Comparison of ENCODE assay signal across 13 cellular contexts in genomic region chr11:65586676-65587075, GRCh38. TPM values are rescaled to one million over a fixed set of nuclear protein-coding genes. Genes with fewer than 3 reads are reported as not detected.
DNase-seq lines count a peak whose midpoint lies in the region; ATAC-seq and TF ChIP-seq lines count a peak whose summit lies in the region.
"Had no signal": no experiment of that assay in that cellular context is flagged by ENCODE, and none has a peak within 500 bp of the region (broad histone marks: within the 10 kb centered on the region; RNA-seq: fewer than 3 reads in every experiment).

No MANE protein-coding gene starts in this region.

- no peak overlapping the region for H3K4me2 ChIP-seq in smooth muscle cell

- TF ChIP-seq CTCF in WERI-Rb-1 (IDR thresholded peaks at IDR 0.05; ENCODE audit: low read depth, low read length) (no peak), smooth muscle cell (IDR thresholded peaks at IDR 0.05; ENCODE audit: borderline replicate concordance, insufficient read depth, poor library complexity, severe bottlenecking) (no peak)

- no peaks in the 10 kb centered on the region for H3K79me2 ChIP-seq in smooth muscle cell (ENCODE audit: low read depth)

- H3K36me3 ChIP-seq in H7 (replicated peaks; ENCODE audit: control insufficient read depth, insufficient read depth, low read length) = no peaks in the 10 kb centered on the region
- H3K36me3 ChIP-seq in WERI-Rb-1 = peaks cover 9% of the 10 kb centered on the region
- no peaks in the 10 kb centered on the region for H3K36me3 ChIP-seq in smooth muscle cell (ENCODE audit: low read depth)

- WGBS in smooth muscle cell (ENCODE audit: low lambda C conversion rate) = 47% methylated on average over 2 of the region's 2 CpGs

- peaks cover 48% of the 10 kb centered on the region for H3K27me3 ChIP-seq in H7 (ENCODE audit: control insufficient read depth, insufficient read depth, low read length)
- H3K27me3 ChIP-seq in WERI-Rb-1 (ENCODE audit: insufficient read depth, low read depth, severe bottlenecking) = no peaks in the 10 kb centered on the region
- peaks cover 4% of the 10 kb centered on the region for H3K27me3 ChIP-seq in smooth muscle cell (ENCODE audit: low read depth)

- H3F3A ChIP-seq in smooth muscle cell (ENCODE audit: low read depth) = peaks cover 5% of the 10 kb centered on the region

- in situ Hi-C loops in ACHN (cut with HindIII; ENCODE audit: low pct_ligation_motif_present, low pct_unique_long_range_greater_than_20kb, low sequenced_read_pairs) = no loop called here

- peak; percentile 91 for DNase-seq in H7
- peak; percentile 81 for DNase-seq in WERI-Rb-1
- DNase-seq in Right ventricle myocardium superior = no peak
- DNase-seq in NCI-H345 (lab: John Stamatoyannopoulos, UW) = no peak
- DNase-seq in ACHN = no peak
- DNase-seq in smooth muscle cell (lab: John Stamatoyannopoulos, UW; ENCODE audit: unreplicated experiment) = no peak
- DNase-seq in NCI-H2081 (lab: John Stamatoyannopoulos, UW) = no peak
- DNase-seq: activated naive CD4-positive, alpha-beta T cell treated with anti-CD3 and anti-CD28 coated beads for 36 hours; nucleus accumbens; SIG-M5; stimulated activated CD8-positive, alpha-beta memory T cell treated with anti-CD3 and anti-CD28 coated beads, Interleukin-4, amount 100 ng/mL, for 48 hours had no signal

- no peak overlapping the region for H3K4me3 ChIP-seq in H7 (ENCODE audit: insufficient read depth, low read depth, low read length)
- H3K4me3 ChIP-seq in WERI-Rb-1 (ENCODE audit: low read depth, low read length) = no peak overlapping the region
- peak overlapping the region in 1 of 7 experiments; percentile 5 for H3K4me3 ChIP-seq in skin epidermis
- no peak overlapping the region for H3K4me3 ChIP-seq in smooth muscle cell

- H2AFZ ChIP-seq in smooth muscle cell (ENCODE audit: low read depth) = no peak overlapping the region

- intact Hi-C loops in Right ventricle myocardium superior (cut with DNase I) = no loop called here

- H3K9me3 ChIP-seq in WERI-Rb-1 (ENCODE audit: severe bottlenecking) = no peaks in the 10 kb centered on the region
- H3K9me3 ChIP-seq in smooth muscle cell (replicated peaks; ENCODE audit: low read depth) = no peaks in the 10 kb centered on the region

- ATAC-seq in Right ventricle myocardium superior (ENCODE audit: poor library complexity) = peak; percentile 20
- ATAC-seq: HepG2 had no signal

- H3K4me1 ChIP-seq in smooth muscle cell (ENCODE audit: low read depth) = peaks cover 6% of the 10 kb centered on the region

- H3K27ac ChIP-seq in WERI-Rb-1 = peak overlapping the region; percentile 61
- H3K27ac ChIP-seq in skin epidermis = peak overlapping the region in 16 of 21 experiments; percentile 17 to 86 (median 73)
- H3K27ac ChIP-seq in smooth muscle cell (ENCODE audit: low read depth) = no peak overlapping the region

- no peaks in the 10 kb centered on the region for H4K20me1 ChIP-seq in smooth muscle cell (ENCODE audit: low read depth)

- no peak overlapping the region for H3K9ac ChIP-seq in smooth muscle cell (ENCODE audit: low read depth)

RNA-seq across cellular contexts. Expression of gene KCNK7, which starts 8.9 kb away (rescaled TPM):
- total RNA-seq in H7 (2014; rRNA removed; shearing (Covaris generic)) = not detected in 2 replicates
- total RNA-seq in Right ventricle myocardium superior = 0.81 TPM
- total RNA-seq in smooth muscle cell = 1.7 TPM in 1 of 2 replicates, not detected in the other
- polyA plus RNA-seq in smooth muscle cell = not detected in 2 replicates
- total RNA-seq: HepG2 had no signal

RNA-seq across cellular contexts. Expression of gene EHBP1L1, which starts 10.8 kb away (rescaled TPM):
- total RNA-seq in H7 (2014; rRNA removed; shearing (Covaris generic)) = 1.9 and 4.7 TPM in 2 replicates
- total RNA-seq in Right ventricle myocardium superior (44.9 TPM), smooth muscle cell (5.1 and 14.0 TPM in 2 replicates)
- 28.4 and 29.5 TPM in 2 replicates for polyA plus RNA-seq in smooth muscle cell

RNA-seq across cellular contexts. Expression of gene FAM89B, which starts 14.3 kb away (rescaled TPM):
- 8.6 and 20.4 TPM in 2 replicates for total RNA-seq in H7 (2014; rRNA removed; shearing (Covaris generic))
- 36.1 TPM for total RNA-seq in Right ventricle myocardium superior
- total RNA-seq in smooth muscle cell = 51.4 and 63.9 TPM in 2 replicates
- 174 TPM in 2 replicates for polyA plus RNA-seq in smooth muscle cell

RNA-seq across cellular contexts. Expression of gene ZNRD2, which starts 16.4 kb away (rescaled TPM):
- 88.1 and 89.1 TPM in 2 replicates for total RNA-seq in H7 (2014; rRNA removed; shearing (Covaris generic))
- total RNA-seq in Right ventricle myocardium superior (23.2 TPM), smooth muscle cell (45.9 and 55.5 TPM in 2 replicates)
- 105 and 108 TPM in 2 replicates for polyA plus RNA-seq in smooth muscle cell

RNA-seq across cellular contexts. Expression of gene MAP3K11, which starts 27.3 kb away (rescaled TPM):
- 30.1 and 33.2 TPM in 2 replicates for total RNA-seq in H7 (2014; rRNA removed; shearing (Covaris generic))
- total RNA-seq in Right ventricle myocardium superior (38.5 TPM), smooth muscle cell (14.9 and 15.0 TPM in 2 replicates)
- polyA plus RNA-seq in smooth muscle cell = 17.3 and 29.7 TPM in 2 replicates

Comparison
In these comparisons a context has a peak if more than half of its experiments do, and no peak if none do; other contexts are left out.
1. DNase-seq: peak in H7 (single experiment) and WERI-Rb-1 (single experiment); none in Right ventricle myocardium superior (single experiment), NCI-H345 (single experiment), ACHN (single experiment), smooth muscle cell (single experiment) and NCI-H2081 (0 of 2).